In the genomic region with DNA sequence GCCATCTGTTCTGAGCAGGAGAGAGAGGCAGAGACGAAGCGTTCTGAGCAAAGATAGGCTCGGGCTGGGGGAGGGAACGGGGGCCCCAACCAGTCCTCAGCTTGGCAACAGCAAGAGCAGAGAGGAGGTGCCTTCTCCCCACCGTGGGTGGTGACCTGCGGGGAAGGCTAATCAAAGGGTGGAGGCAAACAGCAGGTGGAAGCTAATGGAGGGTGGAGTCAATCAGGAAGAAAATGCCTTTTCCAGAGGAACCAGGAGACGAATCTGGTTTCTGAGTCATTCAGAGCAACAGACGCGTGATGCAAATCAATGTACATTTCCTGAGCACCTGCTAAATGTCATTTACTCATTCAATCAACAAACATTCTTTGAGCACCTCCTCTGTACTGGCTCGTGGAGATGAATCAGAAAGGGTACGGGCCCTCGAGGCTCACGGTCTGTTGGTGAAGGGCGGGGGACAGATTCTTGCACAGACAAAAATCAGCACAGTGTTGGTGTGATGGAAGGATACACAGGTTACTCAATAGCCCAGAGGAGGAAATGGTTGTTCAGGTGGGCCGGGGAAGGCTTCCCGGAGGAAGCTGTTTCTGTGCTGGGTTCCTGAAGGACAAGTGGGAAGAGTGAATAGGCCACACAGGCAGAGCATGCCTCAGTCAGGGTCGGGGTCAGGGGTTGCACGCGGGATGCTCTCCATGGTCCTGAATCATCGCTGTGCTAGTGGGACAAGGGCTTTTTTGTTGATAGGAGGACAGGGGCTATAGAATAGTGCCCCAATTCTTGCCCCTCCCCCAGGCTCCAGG, we compare ENCODE assay signal across 1 cellular context.
TF ChIP-seq lines count a peak whose summit lies in the region.

No MANE protein-coding gene starts in this region.

TF ChIP-seq in HepG2, 621 proteins besides CTCF, POLR2A, EP300 and RAD21 (continued from another document and continues in another):
- TF ChIP-seq HOMEZ (CRISPR knock-in tag; IDR thresholded peaks at IDR 0.05; ENCODE audit: low read depth) (peak; percentile 42; the same call in 1 of the 2 replicates), KDM3A (CRISPR knock-in tag; IDR thresholded peaks at IDR 0.05; ENCODE audit: low read depth) (no peak; the same call in 1 of the 2 replicates), HMG20B (CRISPR knock-in tag; conservative IDR thresholded peaks at IDR 0.05) (peak; percentile 47; the same call in 1 of the 2 replicates), SP2 (CRISPR knock-in tag; IDR thresholded peaks at IDR 0.05) (no peak), PHF8 (CRISPR knock-in tag; IDR thresholded peaks at IDR 0.05) (no peak), ZBTB14 (CRISPR knock-in tag; IDR thresholded peaks at IDR 0.05) (no peak), MZF1 (CRISPR knock-in tag; IDR thresholded peaks at IDR 0.05; ENCODE audit: borderline replicate concordance) (no peak), KLF12 (CRISPR knock-in tag; IDR thresholded peaks at IDR 0.05; ENCODE audit: borderline replicate concordance) (peak; percentile 60; the same call in 1 of the 2 replicates), TARDBP (CRISPR knock-in tag; IDR thresholded peaks at IDR 0.05) (no peak), ZNF619 (CRISPR knock-in tag; IDR thresholded peaks at IDR 0.05) (no peak), ZNF496 (CRISPR knock-in tag; IDR thresholded peaks at IDR 0.05; ENCODE audit: insufficient replicate concordance) (no peak), EEA1 (CRISPR knock-in tag; IDR thresholded peaks at IDR 0.05; ENCODE audit: borderline replicate concordance) (0 out of 2 replicates have a peak, but pooled peaks have one; percentile 45), ZNF83 (CRISPR knock-in tag; IDR thresholded peaks at IDR 0.05; ENCODE audit: borderline replicate concordance) (peak; percentile 75; the same call in 1 of the 2 replicates), TFDP1 (CRISPR knock-in tag; IDR thresholded peaks at IDR 0.05; ENCODE audit: borderline replicate concordance) (peak; percentile 46; the same call in 1 of the 2 replicates), HHEX (CRISPR knock-in tag; IDR thresholded peaks at IDR 0.05) (no peak), ZKSCAN5 (CRISPR knock-in tag; IDR thresholded peaks at IDR 0.05) (no peak), NPAS2 (CRISPR knock-in tag; IDR thresholded peaks at IDR 0.05; ENCODE audit: borderline replicate concordance) (no peak), RBAK (CRISPR knock-in tag; IDR thresholded peaks at IDR 0.05) (no peak), LRRFIP1 (CRISPR knock-in tag; conservative IDR thresholded peaks at IDR 0.05) (0 out of 2 replicates have a peak, but pooled peaks have one; percentile 61), CBX2 (IDR thresholded peaks at IDR 0.05; ENCODE audit: low read depth, low read length) (no peak), CBX2 (CRISPR knock-in tag; IDR thresholded peaks at IDR 0.05; ENCODE audit: low read depth) (no peak), TCF12 (IDR thresholded peaks at IDR 0.05) (no peak), TCF12 (CRISPR knock-in tag; IDR thresholded peaks at IDR 0.05) (no peak), ZNF616 (CRISPR knock-in tag; IDR thresholded peaks at IDR 0.05; ENCODE audit: low read depth) (0 out of 2 replicates have a peak, but pooled peaks have one; percentile 55), SMAD3 (CRISPR knock-in tag; IDR thresholded peaks at IDR 0.05) (peak; percentile 97), ZNF850 (CRISPR knock-in tag; conservative IDR thresholded peaks at IDR 0.05) (no peak), PRDM15 (CRISPR knock-in tag; IDR thresholded peaks at IDR 0.05) (no peak), PHF20 (CRISPR knock-in tag; IDR thresholded peaks at IDR 0.05) (no peak)
- TF ChIP-seq, protein P1, sequence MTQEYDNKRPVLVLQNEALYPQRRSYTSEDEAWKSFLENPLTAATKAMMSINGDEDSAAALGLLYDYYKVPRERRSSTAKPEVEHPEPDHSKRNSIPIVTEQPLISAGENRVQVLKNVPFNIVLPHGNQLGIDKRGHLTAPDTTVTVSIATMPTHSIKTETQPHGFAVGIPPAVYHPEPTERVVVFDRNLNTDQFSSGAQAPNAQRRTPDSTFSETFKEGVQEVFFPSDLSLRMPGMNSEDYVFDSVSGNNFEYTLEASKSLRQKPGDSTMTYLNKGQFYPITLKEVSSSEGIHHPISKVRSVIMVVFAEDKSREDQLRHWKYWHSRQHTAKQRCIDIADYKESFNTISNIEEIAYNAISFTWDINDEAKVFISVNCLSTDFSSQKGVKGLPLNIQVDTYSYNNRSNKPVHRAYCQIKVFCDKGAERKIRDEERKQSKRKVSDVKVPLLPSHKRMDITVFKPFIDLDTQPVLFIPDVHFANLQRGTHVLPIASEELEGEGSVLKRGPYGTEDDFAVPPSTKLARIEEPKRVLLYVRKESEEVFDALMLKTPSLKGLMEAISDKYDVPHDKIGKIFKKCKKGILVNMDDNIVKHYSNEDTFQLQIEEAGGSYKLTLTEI (CRISPR knock-in tag; conservative IDR thresholded peaks at IDR 0.05): no peak
- TF ChIP-seq, protein P2, sequence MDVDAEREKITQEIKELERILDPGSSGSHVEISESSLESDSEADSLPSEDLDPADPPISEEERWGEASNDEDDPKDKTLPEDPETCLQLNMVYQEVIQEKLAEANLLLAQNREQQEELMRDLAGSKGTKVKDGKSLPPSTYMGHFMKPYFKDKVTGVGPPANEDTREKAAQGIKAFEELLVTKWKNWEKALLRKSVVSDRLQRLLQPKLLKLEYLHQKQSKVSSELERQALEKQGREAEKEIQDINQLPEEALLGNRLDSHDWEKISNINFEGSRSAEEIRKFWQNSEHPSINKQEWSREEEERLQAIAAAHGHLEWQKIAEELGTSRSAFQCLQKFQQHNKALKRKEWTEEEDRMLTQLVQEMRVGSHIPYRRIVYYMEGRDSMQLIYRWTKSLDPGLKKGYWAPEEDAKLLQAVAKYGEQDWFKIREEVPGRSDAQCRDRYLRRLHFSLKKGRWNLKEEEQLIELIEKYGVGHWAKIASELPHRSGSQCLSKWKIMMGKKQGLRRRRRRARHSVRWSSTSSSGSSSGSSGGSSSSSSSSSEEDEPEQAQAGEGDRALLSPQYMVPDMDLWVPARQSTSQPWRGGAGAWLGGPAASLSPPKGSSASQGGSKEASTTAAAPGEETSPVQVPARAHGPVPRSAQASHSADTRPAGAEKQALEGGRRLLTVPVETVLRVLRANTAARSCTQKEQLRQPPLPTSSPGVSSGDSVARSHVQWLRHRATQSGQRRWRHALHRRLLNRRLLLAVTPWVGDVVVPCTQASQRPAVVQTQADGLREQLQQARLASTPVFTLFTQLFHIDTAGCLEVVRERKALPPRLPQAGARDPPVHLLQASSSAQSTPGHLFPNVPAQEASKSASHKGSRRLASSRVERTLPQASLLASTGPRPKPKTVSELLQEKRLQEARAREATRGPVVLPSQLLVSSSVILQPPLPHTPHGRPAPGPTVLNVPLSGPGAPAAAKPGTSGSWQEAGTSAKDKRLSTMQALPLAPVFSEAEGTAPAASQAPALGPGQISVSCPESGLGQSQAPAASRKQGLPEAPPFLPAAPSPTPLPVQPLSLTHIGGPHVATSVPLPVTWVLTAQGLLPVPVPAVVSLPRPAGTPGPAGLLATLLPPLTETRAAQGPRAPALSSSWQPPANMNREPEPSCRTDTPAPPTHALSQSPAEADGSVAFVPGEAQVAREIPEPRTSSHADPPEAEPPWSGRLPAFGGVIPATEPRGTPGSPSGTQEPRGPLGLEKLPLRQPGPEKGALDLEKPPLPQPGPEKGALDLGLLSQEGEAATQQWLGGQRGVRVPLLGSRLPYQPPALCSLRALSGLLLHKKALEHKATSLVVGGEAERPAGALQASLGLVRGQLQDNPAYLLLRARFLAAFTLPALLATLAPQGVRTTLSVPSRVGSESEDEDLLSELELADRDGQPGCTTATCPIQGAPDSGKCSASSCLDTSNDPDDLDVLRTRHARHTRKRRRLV (CRISPR knock-in tag; IDR thresholded peaks at IDR 0.05): no peak
- TF ChIP-seq, protein P3, sequence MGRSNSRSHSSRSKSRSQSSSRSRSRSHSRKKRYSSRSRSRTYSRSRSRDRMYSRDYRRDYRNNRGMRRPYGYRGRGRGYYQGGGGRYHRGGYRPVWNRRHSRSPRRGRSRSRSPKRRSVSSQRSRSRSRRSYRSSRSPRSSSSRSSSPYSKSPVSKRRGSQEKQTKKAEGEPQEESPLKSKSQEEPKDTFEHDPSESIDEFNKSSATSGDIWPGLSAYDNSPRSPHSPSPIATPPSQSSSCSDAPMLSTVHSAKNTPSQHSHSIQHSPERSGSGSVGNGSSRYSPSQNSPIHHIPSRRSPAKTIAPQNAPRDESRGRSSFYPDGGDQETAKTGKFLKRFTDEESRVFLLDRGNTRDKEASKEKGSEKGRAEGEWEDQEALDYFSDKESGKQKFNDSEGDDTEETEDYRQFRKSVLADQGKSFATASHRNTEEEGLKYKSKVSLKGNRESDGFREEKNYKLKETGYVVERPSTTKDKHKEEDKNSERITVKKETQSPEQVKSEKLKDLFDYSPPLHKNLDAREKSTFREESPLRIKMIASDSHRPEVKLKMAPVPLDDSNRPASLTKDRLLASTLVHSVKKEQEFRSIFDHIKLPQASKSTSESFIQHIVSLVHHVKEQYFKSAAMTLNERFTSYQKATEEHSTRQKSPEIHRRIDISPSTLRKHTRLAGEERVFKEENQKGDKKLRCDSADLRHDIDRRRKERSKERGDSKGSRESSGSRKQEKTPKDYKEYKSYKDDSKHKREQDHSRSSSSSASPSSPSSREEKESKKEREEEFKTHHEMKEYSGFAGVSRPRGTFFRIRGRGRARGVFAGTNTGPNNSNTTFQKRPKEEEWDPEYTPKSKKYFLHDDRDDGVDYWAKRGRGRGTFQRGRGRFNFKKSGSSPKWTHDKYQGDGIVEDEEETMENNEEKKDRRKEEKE (IDR thresholded peaks at IDR 0.05): no peak
